Comparison of ENCODE assay signal across 32 cellular contexts in genomic region chr18:49170145-49170544, GRCh38.
"Had no signal": no experiment of that assay in that cellular context is flagged by ENCODE, and none has a peak within 500 bp of the region (broad histone marks: within the 10 kb centered on the region; RNA-seq: fewer than 3 reads in every experiment).

No MANE protein-coding gene starts in this region.

- DNase-seq: activated CD4-positive, alpha-beta memory T cell treated with anti-CD3 and anti-CD28 coated beads, Interleukin-2, amount 10 ng/mL, durations not matched to agents 7 days and 5 days; activated CD4-positive, alpha-beta T cell treated with anti-CD3 and anti-CD28 coated beads for 1 hour; activated CD4-positive, alpha-beta T cell treated with anti-CD3 and anti-CD28 coated beads for 48 hours; activated CD4-positive, CD25-positive, alpha-beta regulatory T cell; activated gamma-delta T cell; activated naive CD4-positive, alpha-beta T cell treated with Interleukin-2 at 50 U/mL for 16 hours; activated T-cell treated with anti-CD3 and anti-CD28 coated beads, Interleukin-2, amount 50 U/mL, for 1 hour; activated T-cell treated with anti-CD3 and anti-CD28 coated beads, Interleukin-2, amount 50 U/mL, for 72 hours; amniotic stem cell; aorta; brain microvascular endothelial cell; central memory CD4-positive, alpha-beta T cell; NCI-H1092 treated with DMSO at 0.1 percent for 48 hours; NCI-H1417; NCI-H1694; NCI-H1930; NCI-H2081 treated with DMSO at 0.1 percent for 48 hours; NCI-H226; NCI-H446 treated with DMSO at 0.1 percent for 48 hours; NCI-H524; PC-9; SIG-M5; SW 1271; T-helper 1 cell; T1000; WERI-Rb-1 had no signal

- H3K9me3 Mint-ChIP-seq: activated CD4-positive, alpha-beta memory T cell treated with anti-CD3 and anti-CD28 coated beads, Interleukin-2, amount 10 ng/mL, durations not matched to agents 7 days and 5 days; activated naive CD4-positive, alpha-beta T cell treated with anti-CD3 and anti-CD28 coated beads, Interleukin-2, amount 50 U/mL, for 24 hours had no signal

- H3K4me3 Mint-ChIP-seq: activated CD4-positive, alpha-beta memory T cell treated with anti-CD3 and anti-CD28 coated beads, Interleukin-2, amount 10 ng/mL, durations not matched to agents 7 days and 5 days; activated naive CD4-positive, alpha-beta T cell treated with anti-CD3 and anti-CD28 coated beads, Interleukin-2, amount 50 U/mL, for 24 hours had no signal

- H3K27me3 Mint-ChIP-seq: activated CD4-positive, alpha-beta memory T cell treated with anti-CD3 and anti-CD28 coated beads, Interleukin-2, amount 10 ng/mL, durations not matched to agents 7 days and 5 days; activated naive CD4-positive, alpha-beta T cell treated with anti-CD3 and anti-CD28 coated beads, Interleukin-2, amount 50 U/mL, for 24 hours had no signal

- H3K36me3 ChIP-seq: brain microvascular endothelial cell, WERI-Rb-1 had no signal

- H3K27ac Mint-ChIP-seq: activated CD4-positive, alpha-beta memory T cell treated with anti-CD3 and anti-CD28 coated beads, Interleukin-2, amount 10 ng/mL, durations not matched to agents 7 days and 5 days; activated naive CD4-positive, alpha-beta T cell treated with anti-CD3 and anti-CD28 coated beads, Interleukin-2, amount 50 U/mL, for 24 hours; activated T-cell treated with anti-CD3 and anti-CD28 coated beads, Interleukin-2, amount 50 U/mL, for 72 hours; activated T-helper 2 cell treated with anti-CD3 and anti-CD28 coated beads, Interferon-gamma antibody, Interleukin-2, Interleukin-4, amounts not matched to agents 10 μg/mL and 5 μg/mL and 100 μg/mL, durations not matched to agents 14 hours and 24 hours and 36 hours had no signal

- H3K27ac ChIP-seq: brain microvascular endothelial cell, PC-9, RWPE1, WERI-Rb-1 had no signal

- H3K4me3 ChIP-seq: K562, PC-9 had no signal

- H3K27me3 ChIP-seq: brain microvascular endothelial cell had no signal

- ATAC-seq: K562, Right ventricle myocardium inferior, SK-N-SH treated with all-trans-retinoic acid at 6 μM for 48 hours had no signal
